ENCODE assay signal across 10 cellular contexts in genomic region chr21:18155508-18156193, GRCh38.
DNase-seq lines count a peak whose midpoint lies in the region; ATAC-seq and TF ChIP-seq lines count a peak whose summit lies in the region.
"Had no signal": no experiment of that assay in that cellular context is flagged by ENCODE, and none has a peak within 500 bp of the region (broad histone marks: within the 10 kb centered on the region; RNA-seq: fewer than 3 reads in every experiment).

No MANE protein-coding gene starts in this region.

- no peaks in the 10 kb centered on the region for H3K36me3 Mint-ChIP-seq in stimulated activated effector memory CD8-positive, alpha-beta T cell treated with anti-CD3 and anti-CD28 coated beads, Interleukin-12 subunit alpha, Interleukin-12 subunit beta, amount 100 ng/mL, for 72 hours

- H3K27ac Mint-ChIP-seq in stimulated activated effector memory CD8-positive, alpha-beta T cell treated with anti-CD3 and anti-CD28 coated beads, Interleukin-12 subunit alpha, Interleukin-12 subunit beta, amount 100 ng/mL, for 72 hours = no peak overlapping the region

- TF ChIP-seq CTCF in fibroblast of the aortic adventitia (IDR thresholded peaks at IDR 0.05; ENCODE audit: insufficient read depth, low read length) = no peak

- no peaks in the 10 kb centered on the region for H3K9me3 Mint-ChIP-seq in stimulated activated effector memory CD8-positive, alpha-beta T cell treated with anti-CD3 and anti-CD28 coated beads, Interleukin-12 subunit alpha, Interleukin-12 subunit beta, amount 100 ng/mL, for 72 hours

- ATAC-seq in stimulated activated effector memory CD8-positive, alpha-beta T cell treated with anti-CD3 and anti-CD28 coated beads, Interleukin-12 subunit alpha, Interleukin-12 subunit beta, amount 100 ng/mL, for 72 hours = peak; percentile 83
- ATAC-seq in GM18907 (IDR thresholded peaks at IDR 0.05; ENCODE audit: unreplicated experiment) = no peak

- peaks cover 43% of the 10 kb centered on the region for H3K4me1 Mint-ChIP-seq in stimulated activated effector memory CD8-positive, alpha-beta T cell treated with anti-CD3 and anti-CD28 coated beads, Interleukin-12 subunit alpha, Interleukin-12 subunit beta, amount 100 ng/mL, for 72 hours

- DNase-seq in NCI-H2107 treated with DMSO at 0.1 percent for 48 hours (lab: John Stamatoyannopoulos, UW; ENCODE audit: unreplicated experiment) = peak; percentile 44
- DNase-seq in NCI-H2107 (lab: John Stamatoyannopoulos, UW) = no peak
- DNase-seq in NCI-H748 treated with DMSO at 0.1 percent for 48 hours (lab: John Stamatoyannopoulos, UW) = peak; percentile 32
- peak; percentile 1 for DNase-seq in fibroblast of the aortic adventitia (ENCODE audit: low read depth)
- no peak for DNase-seq in stimulated activated effector memory CD8-positive, alpha-beta T cell treated with anti-CD3 and anti-CD28 coated beads, Interleukin-12 subunit alpha, Interleukin-12 subunit beta, amount 100 ng/mL, for 72 hours (ENCODE audit: low spot score in 2 of 2)
- no peak for DNase-seq in activated T-cell treated with anti-CD3 and anti-CD28 coated beads, Interleukin-2, amount 50 U/mL, for 48 hours
- no peak for DNase-seq in DMS53 treated with DMSO at 0.1 percent for 48 hours (lab: John Stamatoyannopoulos, UW; ENCODE audit: unreplicated experiment)
- DNase-seq: central memory CD4-positive, alpha-beta T cell had no signal

- no peak overlapping the region for H3K4me3 ChIP-seq in fibroblast of the aortic adventitia (ENCODE audit: low read depth, low read length)
- H3K4me3 ChIP-seq: hepatocyte had no signal

- H3K4me3 Mint-ChIP-seq in stimulated activated effector memory CD8-positive, alpha-beta T cell treated with anti-CD3 and anti-CD28 coated beads, Interleukin-12 subunit alpha, Interleukin-12 subunit beta, amount 100 ng/mL, for 72 hours = no peak overlapping the region

Comparison
In these comparisons a context has a peak if more than half of its experiments do, and no peak if none do; other contexts are left out.
1. DNase-seq: peak in NCI-H2107 treated with DMSO at 0.1 percent for 48 hours (single experiment), NCI-H748 treated with DMSO at 0.1 percent for 48 hours (single experiment) and fibroblast of the aortic adventitia (single experiment); none in NCI-H2107 (single experiment), stimulated activated effector memory CD8-positive, alpha-beta T cell treated with anti-CD3 and anti-CD28 coated beads, Interleukin-12 subunit alpha, Interleukin-12 subunit beta, amount 100 ng/mL, for 72 hours (0 of 2), activated T-cell treated with anti-CD3 and anti-CD28 coated beads, Interleukin-2, amount 50 U/mL, for 48 hours (0 of 2) and DMS53 treated with DMSO at 0.1 percent for 48 hours (single experiment).